ENCODE assay signal across 8 cellular contexts in genomic region chr3:143121240-143122088, GRCh38. TPM values are rescaled to one million over a fixed set of nuclear protein-coding genes. Genes with fewer than 3 reads are reported as not detected.
DNase-seq lines count a peak whose midpoint lies in the region; ATAC-seq and TF ChIP-seq lines count a peak whose summit lies in the region.

No MANE protein-coding gene starts in this region.

- peaks cover 21% of the 10 kb centered on the region for H3K4me1 Mint-ChIP-seq in mesothelial cell of epicardium

- TF ChIP-seq CTCF in mesothelial cell of epicardium (IDR thresholded peaks at IDR 0.05; ENCODE audit: unreplicated experiment): no peak

- ATAC-seq in GM18505 (IDR thresholded peaks at IDR 0.05; ENCODE audit: unreplicated experiment): peak; percentile 18
- ATAC-seq in HG03439 (IDR thresholded peaks at IDR 0.05; ENCODE audit: unreplicated experiment): peak; percentile 27
- no peak for ATAC-seq in HG02938 (IDR thresholded peaks at IDR 0.05; ENCODE audit: unreplicated experiment)

- H3K4me3 Mint-ChIP-seq in mesothelial cell of epicardium: peak overlapping the region; percentile 56

- no peaks in the 10 kb centered on the region for H3K9me3 Mint-ChIP-seq in mesothelial cell of epicardium

- peaks cover 4% of the 10 kb centered on the region for H3K4me1 ChIP-seq in ectodermal cell (ENCODE audit: control insufficient read depth, insufficient read depth, low read length)

- H3K27ac ChIP-seq in ectodermal cell (ENCODE audit: insufficient read depth, low read depth, low read length, poor library complexity, severe bottlenecking): no peak overlapping the region

- H3K27ac Mint-ChIP-seq in mesothelial cell of epicardium: no peak overlapping the region

- H3K36me3 ChIP-seq in ectodermal cell (ENCODE audit: control insufficient read depth, insufficient read depth, low read length): no peaks in the 10 kb centered on the region

- H3K4me3 ChIP-seq in ectodermal cell (ENCODE audit: insufficient read depth, low read depth, low read length): peak overlapping the region; percentile 86

- no peaks in the 10 kb centered on the region for H3K9me3 ChIP-seq in ectodermal cell (ENCODE audit: control insufficient read depth, low read length)

- DNase-seq in activated CD4-positive, alpha-beta T cell treated with anti-CD3 and anti-CD28 coated beads, Interleukin-2, amount 50 U/mL, for 1 hour: peak; percentile 68
- DNase-seq in mesothelial cell of epicardium (ENCODE audit: low spot score in 2 of 2, unreplicated experiment in 2 of 2) (peak in 1 of 2 experiments; percentile 51), MV-4-11 (lab: John Stamatoyannopoulos, UW) (no peak)
- DNase-seq in stimulated activated CD8-positive, alpha-beta memory T cell treated with anti-CD3 and anti-CD28 coated beads, Interleukin-4, amount 100 ng/mL, for 24 hours (ENCODE audit: low read depth): peak; percentile 63

- TF ChIP-seq POLR2A in GM18505 (IDR thresholded peaks at IDR 0.05; ENCODE audit: borderline replicate concordance, extremely low read depth, insufficient read depth, insufficient read length): no peak

- 64 to 65% methylated on average over 79 of the region's 79 CpGs for WGBS in ectodermal cell, 2 experiments

- peaks cover 88% of the 10 kb centered on the region for H3K27me3 Mint-ChIP-seq in mesothelial cell of epicardium (ENCODE audit: low read depth)

- peaks cover 42% of the 10 kb centered on the region for H3K27me3 ChIP-seq in ectodermal cell (ENCODE audit: control insufficient read depth, insufficient read depth, low read length, poor library complexity, severe bottlenecking)

- H3K36me3 Mint-ChIP-seq in mesothelial cell of epicardium: no peaks in the 10 kb centered on the region

RNA-seq across cellular contexts. Expression of gene CHST2, which starts 1.9 kb away (rescaled TPM):
- 6.9 TPM for polyA plus RNA-seq in ectodermal cell (2013, experiment 1 of 4)
- 7.1 TPM for polyA plus RNA-seq in ectodermal cell (2013, experiment 2 of 4)
- 6.8 TPM for polyA plus RNA-seq in ectodermal cell (2013, experiment 3 of 4)
- 7.3 TPM for polyA plus RNA-seq in ectodermal cell (2013, experiment 4 of 4)
- total RNA-seq in mesothelial cell of epicardium: 11.8 to 13.4 TPM (median 12.6 TPM) in 3 replicates
